ENCODE assay signal across 8 cellular contexts in genomic region chr19:57280165-57280912, GRCh38. TPM values are rescaled to one million over a fixed set of nuclear protein-coding genes. Genes with fewer than 3 reads are reported as not detected.
DNase-seq lines count a peak whose midpoint lies in the region; ATAC-seq and TF ChIP-seq lines count a peak whose summit lies in the region.

Gene ZNF460 (plus strand): TSS chr19:57280485. CDS start chr19:57280807, 322 bp downstream.

- H3K4me3 Mint-ChIP-seq in activated T-cell treated with anti-CD3 and anti-CD28 coated beads, Interleukin-2, amount 50 U/mL, for 4 hours = no peak within 1 kb of the TSS

- no peaks in the 10 kb centered on the region for H3K27me3 Mint-ChIP-seq in activated T-cell treated with anti-CD3 and anti-CD28 coated beads, Interleukin-2, amount 50 U/mL, for 4 hours (ENCODE audit: low read depth)

- 0% methylated on average over 8 to 17 of the region's 69 CpGs for WGBS in esophagus squamous epithelium, 2 donors

- DNase-seq in DMS79 (lab: John Stamatoyannopoulos, UW) = peak; percentile 92
- DNase-seq in KG1 (lab: John Stamatoyannopoulos, UW) = peak; percentile 95
- DNase-seq in activated T-cell treated with anti-CD3 and anti-CD28 coated beads, Interleukin-2, amount 50 U/mL, for 4 hours = peak; percentile 97
- DNase-seq in esophagus squamous epithelium (lab: John Stamatoyannopoulos, UW) = peak; percentile 81
- peak; percentile 98 for DNase-seq in myocyte (ENCODE audit: low read depth)
- peak; percentile 93 to 94 for DNase-seq in stimulated activated CD8-positive, alpha-beta memory T cell treated with anti-CD3 and anti-CD28 coated beads, Interleukin-7, amount 100 ng/mL, for 48 hours (ENCODE audit: extremely low read depth in 1 of 2, low read depth in 1 of 2)

- TF ChIP-seq CTCF in esophagus squamous epithelium (IDR thresholded peaks at IDR 0.05) = peak in 1 of 6 experiments; percentile 5

- no peaks in the 10 kb centered on the region for H3K9me3 Mint-ChIP-seq in activated T-cell treated with anti-CD3 and anti-CD28 coated beads, Interleukin-2, amount 50 U/mL, for 4 hours

- no peaks in the 10 kb centered on the region for H3K27me3 ChIP-seq in esophagus squamous epithelium

- peak; percentile 77 for ATAC-seq in GM21737 (IDR thresholded peaks at IDR 0.05; ENCODE audit: unreplicated experiment)
- ATAC-seq in activated T-cell treated with anti-CD3 and anti-CD28 coated beads, Interleukin-2, amount 50 U/mL, for 4 hours = peak; percentile 94 to 97

- peaks cover 17 to 51% (median 44%) of the 10 kb centered on the region in 3 donors for H3K4me1 ChIP-seq in esophagus squamous epithelium

- peak within 1 kb of the TSS; percentile 96 to 100 (median 99) for H3K27ac ChIP-seq in esophagus squamous epithelium

- peaks cover 6 to 31% (median 8%) of the 10 kb centered on the region in 3 donors for H3K36me3 ChIP-seq in esophagus squamous epithelium

- intact Hi-C loops in esophagus squamous epithelium (cut with DNase I) = no loop called here

- TF ChIP-seq POLR2A in esophagus squamous epithelium (IDR thresholded peaks at IDR 0.05) = peak in 2 of 4 donors; percentile 66 to 87

- H3K4me1 Mint-ChIP-seq in activated T-cell treated with anti-CD3 and anti-CD28 coated beads, Interleukin-2, amount 50 U/mL, for 4 hours (ENCODE audit: low read depth) = peaks cover 37% of the 10 kb centered on the region

- H3K9me3 ChIP-seq in esophagus squamous epithelium = no peaks in the 10 kb centered on the region

- H3K4me3 ChIP-seq in esophagus squamous epithelium = peak within 1 kb of the TSS; percentile 68 to 100 (median 86)

- peaks cover 39% of the 10 kb centered on the region for H3K36me3 Mint-ChIP-seq in activated T-cell treated with anti-CD3 and anti-CD28 coated beads, Interleukin-2, amount 50 U/mL, for 4 hours (ENCODE audit: insufficient read depth)

TF ChIP-seq in PFSK-1, 5 proteins besides CTCF, POLR2A, EP300 and RAD21:
- TF ChIP-seq REST (IDR thresholded peaks at IDR 0.05; ENCODE audit: insufficient read depth in 1 of 2, low read depth in 2 of 2, low read length in 2 of 2) (0 out of 4 replicates have a peak, but pooled peaks of 1 of the 2 experiments have one; percentile 0), POLR2AphosphoS5 (IDR thresholded peaks at IDR 0.05; ENCODE audit: low read depth, low read length) (no peak; the same call in 1 of the 2 replicates), FOXP2 (optimal IDR thresholded peaks at IDR 0.05; ENCODE audit: borderline replicate concordance, extremely low read depth, extremely low read length, insufficient read depth) (peak; percentile 60)

RNA-seq across cellular contexts. Expression of gene ZNF460, which starts in this region (rescaled TPM):
- 1.3 TPM for polyA plus RNA-seq in PFSK-1 (2012; ENCODE audit: insufficient read length, low read depth)
- 10 to 100 TPM; 30.1 to 52.2 (median 49.2) TPM for total RNA-seq in activated T-cell treated with anti-CD3 and anti-CD28 coated beads, Interleukin-2, amount 50 U/mL, for 4 hours
- total RNA-seq in esophagus squamous epithelium (10 to 100 TPM; 44.3 to 87.9 (median 67.9) TPM), myocyte (59.7 and 69.2 TPM in 2 replicates)
- 7.3 TPM for polyA plus RNA-seq in myocyte (2012)

Comparison
In these comparisons a context has a peak if more than half of its experiments do, and no peak if none do; other contexts are left out.
1. Peak in every context shown above with its lines: DNase-seq, ATAC-seq, H3K4me3 ChIP-seq and H3K27ac ChIP-seq.